In the genomic region with DNA sequence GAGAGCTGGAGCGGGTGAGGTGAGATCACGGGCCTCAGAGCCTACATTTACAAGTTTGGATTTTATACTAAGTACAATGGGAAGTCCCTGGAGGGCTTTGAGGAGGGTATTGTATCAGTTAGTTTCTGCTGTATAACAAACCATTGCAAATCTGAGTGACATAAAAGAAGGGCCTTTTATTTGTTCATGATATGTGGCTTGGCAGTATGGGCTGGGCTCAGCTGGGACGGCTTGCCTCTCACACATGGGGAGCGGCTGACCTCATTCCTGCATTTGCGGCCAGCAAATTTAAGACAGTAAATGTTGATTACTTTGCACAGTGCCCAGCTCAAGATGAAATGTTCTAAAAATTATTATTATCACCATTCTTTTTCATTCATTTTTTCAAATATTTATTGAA, we compare ENCODE assay signal across 6 cellular contexts. TPM values are rescaled to one million over a fixed set of nuclear protein-coding genes. Genes with fewer than 3 reads are reported as not detected.
"Had no signal": no experiment of that assay in that cellular context is flagged by ENCODE, and none has a peak within 500 bp of the region (broad histone marks: within the 10 kb centered on the region; RNA-seq: fewer than 3 reads in every experiment).

No MANE protein-coding gene starts in this region.

- H3K27me3 Mint-ChIP-seq: IgD-negative memory B cell had no signal

- H3K4me3 ChIP-seq: GM23248 had no signal

- H3K27ac ChIP-seq: GM23248 had no signal

- H2AFZ ChIP-seq: GM23248 had no signal

- H3K4me1 Mint-ChIP-seq: IgD-negative memory B cell had no signal

- DNase-seq: GM23248, H9, HCEC 1CT, KBM-7 had no signal

- H3K27ac Mint-ChIP-seq: H9, IgD-negative memory B cell had no signal

- H3K4me3 Mint-ChIP-seq: H9, IgD-negative memory B cell had no signal

RNA-seq across cellular contexts. Expression of gene GDAP1L1, which starts 21.7 kb away (rescaled TPM):
- total RNA-seq: GM23248, HT-29 had no signal
- polyA plus RNA-seq: GM23248, IgD-negative memory B cell had no signal
